6 cellular contexts compared by ENCODE assay signal in genomic region chr16:29824589-29825144, GRCh38. TPM values are rescaled to one million over a fixed set of nuclear protein-coding genes. Genes with fewer than 3 reads are reported as not detected.
DNase-seq lines count a peak whose midpoint lies in the region; ATAC-seq and TF ChIP-seq lines count a peak whose summit lies in the region.

No MANE protein-coding gene starts in this region.

- WGBS in sigmoid colon, 2 donors = 16 to 59% methylated on average over 7 of the region's 7 CpGs

- no peaks in the 10 kb centered on the region for H3K9me3 ChIP-seq in sigmoid colon

- H3K36me3 ChIP-seq in sigmoid colon = peaks cover 0 to under 1% (median under 1%) of the 10 kb centered on the region in 4 donors

- intact Hi-C loops in sigmoid colon (cut with DNase I) = no loop called here

- TF ChIP-seq EP300 in sigmoid colon (IDR thresholded peaks at IDR 0.05) = no peak

- H3K27ac ChIP-seq in cingulate gyrus (ENCODE audit: low read depth, low read length) = peak overlapping the region; percentile 88
- peak overlapping the region; percentile 66 to 78 (median 70) for H3K27ac ChIP-seq in sigmoid colon

- TF ChIP-seq CTCF in sigmoid colon (IDR thresholded peaks at IDR 0.05) = no peak

- DNase-seq in M059J (ENCODE audit: low read depth) (peak; percentile 93), sigmoid colon (no peak), cerebellar cortex (ENCODE audit: low spot score) (no peak)
- no peak for DNase-seq in activated effector memory CD4-positive, alpha-beta T cell treated with anti-CD3 and anti-CD28 coated beads, Interleukin-2, amount 50 U/mL, for 16 hours

- TF ChIP-seq POLR2A in sigmoid colon (IDR thresholded peaks at IDR 0.05) = no peak

- peaks cover 0 to 78% (median 67%) of the 10 kb centered on the region in 4 donors for H3K4me1 ChIP-seq in sigmoid colon

- H3K27me3 ChIP-seq in sigmoid colon = no peaks in the 10 kb centered on the region

- no peak overlapping the region for H3K4me3 ChIP-seq in sigmoid colon

- no peak for ATAC-seq in GM19395 (IDR thresholded peaks at IDR 0.05; ENCODE audit: unreplicated experiment)

RNA-seq across cellular contexts. Expression of gene MVP, which starts 4.4 kb away (rescaled TPM):
- total RNA-seq in M059J (2014; rRNA removed; shearing (Covaris generic)) = 112 and 186 TPM in 2 replicates
- 10 to 100 TPM; 62.3 to 94.5 (median 68.6) TPM for total RNA-seq in sigmoid colon
- 100 to 1,000 TPM; 201 to 368 (median 265) TPM for polyA plus RNA-seq in sigmoid colon

RNA-seq across cellular contexts. Expression of gene PAGR1, which starts 8.7 kb away (rescaled TPM):
- 45.4 and 58.2 TPM in 2 replicates for total RNA-seq in M059J (2014; rRNA removed; shearing (Covaris generic))
- 10 to 100 TPM; 18.5 to 29.9 (median 25.7) TPM for total RNA-seq in sigmoid colon
- 10 to 100 TPM; 20.4 to 36.6 (median 29.1) TPM for polyA plus RNA-seq in sigmoid colon

RNA-seq across cellular contexts. Expression of gene PRRT2, which starts 12.7 kb away (rescaled TPM):
- total RNA-seq in M059J (2014; rRNA removed; shearing (Covaris generic)) = 0.20 and 0.94 TPM in 2 replicates
- total RNA-seq in sigmoid colon = 10 to 100 TPM in 2 of 4 donors, 1 to 10 TPM in 2; 5.4 to 22.7 (median 9.6) TPM
- polyA plus RNA-seq in sigmoid colon = 1 to 10 TPM in 1 of 3 donors, under 1 TPM in 1, not detected in 1; 0.69 to 2.2 TPM

RNA-seq across cellular contexts. Expression of gene MAZ, which starts 18.3 kb away (rescaled TPM):
- total RNA-seq in M059J (2014; rRNA removed; shearing (Covaris generic)) = 127 and 223 TPM in 2 replicates
- total RNA-seq in sigmoid colon = 100 to 1,000 TPM in 1 of 4 donors, 10 to 100 TPM in 3; 59.6 to 102 (median 67.2) TPM
- polyA plus RNA-seq in sigmoid colon = 100 to 1,000 TPM; 137 to 226 (median 192) TPM

RNA-seq across cellular contexts. Expression of gene KIF22, which starts 34.1 kb away (rescaled TPM):
- 68.6 and 79.0 TPM in 2 replicates for total RNA-seq in M059J (2014; rRNA removed; shearing (Covaris generic))
- 10 to 100 TPM; 11.5 to 16.1 (median 13.7) TPM for total RNA-seq in sigmoid colon
- polyA plus RNA-seq in sigmoid colon = 10 to 100 TPM; 28.0 to 71.5 (median 31.2) TPM
